ENCODE assay signal across 1 cellular context in genomic region chr1:179156708-179157107, GRCh38.
TF ChIP-seq lines count a peak whose summit lies in the region.

No MANE protein-coding gene starts in this region.

TF ChIP-seq in HEK293, 187 proteins besides CTCF, POLR2A, EP300 and RAD21 (continued from another document):
- TF ChIP-seq, protein P1, sequence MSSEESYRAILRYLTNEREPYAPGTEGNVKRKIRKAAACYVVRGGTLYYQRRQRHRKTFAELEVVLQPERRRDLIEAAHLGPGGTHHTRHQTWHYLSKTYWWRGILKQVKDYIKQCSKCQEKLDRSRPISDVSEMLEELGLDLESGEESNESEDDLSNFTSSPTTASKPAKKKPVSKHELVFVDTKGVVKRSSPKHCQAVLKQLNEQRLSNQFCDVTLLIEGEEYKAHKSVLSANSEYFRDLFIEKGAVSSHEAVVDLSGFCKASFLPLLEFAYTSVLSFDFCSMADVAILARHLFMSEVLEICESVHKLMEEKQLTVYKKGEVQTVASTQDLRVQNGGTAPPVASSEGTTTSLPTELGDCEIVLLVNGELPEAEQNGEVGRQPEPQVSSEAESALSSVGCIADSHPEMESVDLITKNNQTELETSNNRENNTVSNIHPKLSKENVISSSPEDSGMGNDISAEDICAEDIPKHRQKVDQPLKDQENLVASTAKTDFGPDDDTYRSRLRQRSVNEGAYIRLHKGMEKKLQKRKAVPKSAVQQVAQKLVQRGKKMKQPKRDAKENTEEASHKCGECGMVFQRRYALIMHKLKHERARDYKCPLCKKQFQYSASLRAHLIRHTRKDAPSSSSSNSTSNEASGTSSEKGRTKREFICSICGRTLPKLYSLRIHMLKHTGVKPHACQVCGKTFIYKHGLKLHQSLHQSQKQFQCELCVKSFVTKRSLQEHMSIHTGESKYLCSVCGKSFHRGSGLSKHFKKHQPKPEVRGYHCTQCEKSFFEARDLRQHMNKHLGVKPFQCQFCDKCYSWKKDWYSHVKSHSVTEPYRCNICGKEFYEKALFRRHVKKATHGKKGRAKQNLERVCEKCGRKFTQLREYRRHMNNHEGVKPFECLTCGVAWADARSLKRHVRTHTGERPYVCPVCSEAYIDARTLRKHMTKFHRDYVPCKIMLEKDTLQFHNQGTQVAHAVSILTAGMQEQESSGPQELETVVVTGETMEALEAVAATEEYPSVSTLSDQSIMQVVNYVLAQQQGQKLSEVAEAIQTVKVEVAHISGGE (tag by site-specific recombination; conservative IDR thresholded peaks at IDR 0.05; ENCODE audit: low read depth): peak; percentile 67
- TF ChIP-seq, protein P2, sequence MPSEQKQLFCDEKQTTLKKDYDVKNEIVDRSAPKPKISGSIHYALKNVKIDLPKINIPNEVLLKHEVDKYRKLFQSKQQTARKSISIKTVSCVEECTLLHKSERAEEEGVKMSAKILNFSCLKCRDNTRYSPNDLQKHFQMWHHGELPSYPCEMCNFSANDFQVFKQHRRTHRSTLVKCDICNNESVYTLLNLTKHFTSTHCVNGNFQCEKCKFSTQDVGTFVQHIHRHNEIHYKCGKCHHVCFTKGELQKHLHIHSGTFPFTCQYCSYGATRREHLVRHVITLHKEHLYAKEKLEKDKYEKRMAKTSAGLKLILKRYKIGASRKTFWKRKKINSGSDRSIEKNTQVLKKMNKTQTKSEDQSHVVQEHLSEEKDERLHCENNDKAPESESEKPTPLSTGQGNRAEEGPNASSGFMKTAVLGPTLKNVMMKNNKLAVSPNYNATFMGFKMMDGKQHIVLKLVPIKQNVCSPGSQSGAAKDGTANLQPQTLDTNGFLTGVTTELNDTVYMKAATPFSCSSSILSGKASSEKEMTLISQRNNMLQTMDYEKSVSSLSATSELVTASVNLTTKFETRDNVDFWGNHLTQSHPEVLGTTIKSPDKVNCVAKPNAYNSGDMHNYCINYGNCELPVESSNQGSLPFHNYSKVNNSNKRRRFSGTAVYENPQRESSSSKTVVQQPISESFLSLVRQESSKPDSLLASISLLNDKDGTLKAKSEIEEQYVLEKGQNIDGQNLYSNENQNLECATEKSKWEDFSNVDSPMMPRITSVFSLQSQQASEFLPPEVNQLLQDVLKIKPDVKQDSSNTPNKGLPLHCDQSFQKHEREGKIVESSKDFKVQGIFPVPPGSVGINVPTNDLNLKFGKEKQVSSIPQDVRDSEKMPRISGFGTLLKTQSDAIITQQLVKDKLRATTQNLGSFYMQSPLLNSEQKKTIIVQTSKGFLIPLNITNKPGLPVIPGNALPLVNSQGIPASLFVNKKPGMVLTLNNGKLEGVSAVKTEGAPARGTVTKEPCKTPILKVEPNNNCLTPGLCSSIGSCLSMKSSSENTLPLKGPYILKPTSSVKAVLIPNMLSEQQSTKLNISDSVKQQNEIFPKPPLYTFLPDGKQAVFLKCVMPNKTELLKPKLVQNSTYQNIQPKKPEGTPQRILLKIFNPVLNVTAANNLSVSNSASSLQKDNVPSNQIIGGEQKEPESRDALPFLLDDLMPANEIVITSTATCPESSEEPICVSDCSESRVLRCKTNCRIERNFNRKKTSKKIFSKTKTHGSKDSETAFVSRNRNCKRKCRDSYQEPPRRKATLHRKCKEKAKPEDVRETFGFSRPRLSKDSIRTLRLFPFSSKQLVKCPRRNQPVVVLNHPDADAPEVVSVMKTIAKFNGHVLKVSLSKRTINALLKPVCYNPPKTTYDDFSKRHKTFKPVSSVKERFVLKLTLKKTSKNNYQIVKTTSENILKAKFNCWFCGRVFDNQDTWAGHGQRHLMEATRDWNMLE (tag by site-specific recombination; conservative IDR thresholded peaks at IDR 0.05; ENCODE audit: low read depth): peak; percentile 83
- TF ChIP-seq ZNF76 (tag by site-specific recombination; IDR thresholded peaks at IDR 0.05; ENCODE audit: borderline replicate concordance, low read depth) (no peak), ZNF202 (tag by site-specific recombination; IDR thresholded peaks at IDR 0.05; ENCODE audit: borderline replicate concordance) (0 out of 2 replicates have a peak, but pooled peaks have one; percentile 50), ZFP69B (tag by site-specific recombination; IDR thresholded peaks at IDR 0.05) (no peak), ZNF658 (tag by site-specific recombination; IDR thresholded peaks at IDR 0.05) (no peak), ZNF292 (tag by site-specific recombination; IDR thresholded peaks at IDR 0.05; ENCODE audit: borderline replicate concordance, low read depth) (peak; percentile 17; the same call in 1 of the 2 replicates), ZBTB49 (tag by site-specific recombination; IDR thresholded peaks at IDR 0.05; ENCODE audit: low read depth) (no peak), ZNF560 (tag by site-specific recombination; IDR thresholded peaks at IDR 0.05; ENCODE audit: borderline replicate concordance) (peak; percentile 46; the same call in 1 of the 2 replicates), ZNF510 (tag by site-specific recombination; IDR thresholded peaks at IDR 0.05; ENCODE audit: insufficient replicate concordance) (peak; percentile 63), ZNF266 (tag by site-specific recombination; IDR thresholded peaks at IDR 0.05; ENCODE audit: low read depth) (peak; percentile 61; the same call in 1 of the 2 replicates), ZNF843 (tag by site-specific recombination; IDR thresholded peaks at IDR 0.05) (no peak), ZNF555 (tag by site-specific recombination; conservative IDR thresholded peaks at IDR 0.05) (peak; percentile 58), ZNF426 (tag by site-specific recombination; IDR thresholded peaks at IDR 0.05) (peak; percentile 81), WT1 (tag by site-specific recombination; IDR thresholded peaks at IDR 0.05) (no peak), ZNF26 (tag by site-specific recombination; IDR thresholded peaks at IDR 0.05) (no peak), ZBTB10 (tag by site-specific recombination; IDR thresholded peaks at IDR 0.05) (no peak), HOXC10 (CRISPR knock-in tag; IDR thresholded peaks at IDR 0.05) (no peak), ZNF558 (tag by site-specific recombination; IDR thresholded peaks at IDR 0.05) (peak; percentile 69), OVOL3 (tag by site-specific recombination; IDR thresholded peaks at IDR 0.05) (peak; percentile 41; the same call in 1 of the 2 replicates), ZNF239 (tag by site-specific recombination; IDR thresholded peaks at IDR 0.05) (no peak), ZNF394 (tag by site-specific recombination; IDR thresholded peaks at IDR 0.05; ENCODE audit: borderline replicate concordance) (peak; percentile 88), ZNF623 (tag by site-specific recombination; IDR thresholded peaks at IDR 0.05) (peak; percentile 58), ELK4 (IDR thresholded peaks at IDR 0.05; ENCODE audit: borderline replicate concordance, low read depth, low read length) (no peak), ZBTB8A (tag by site-specific recombination; IDR thresholded peaks at IDR 0.05) (peak; percentile 70)
- TF ChIP-seq, protein P3, sequence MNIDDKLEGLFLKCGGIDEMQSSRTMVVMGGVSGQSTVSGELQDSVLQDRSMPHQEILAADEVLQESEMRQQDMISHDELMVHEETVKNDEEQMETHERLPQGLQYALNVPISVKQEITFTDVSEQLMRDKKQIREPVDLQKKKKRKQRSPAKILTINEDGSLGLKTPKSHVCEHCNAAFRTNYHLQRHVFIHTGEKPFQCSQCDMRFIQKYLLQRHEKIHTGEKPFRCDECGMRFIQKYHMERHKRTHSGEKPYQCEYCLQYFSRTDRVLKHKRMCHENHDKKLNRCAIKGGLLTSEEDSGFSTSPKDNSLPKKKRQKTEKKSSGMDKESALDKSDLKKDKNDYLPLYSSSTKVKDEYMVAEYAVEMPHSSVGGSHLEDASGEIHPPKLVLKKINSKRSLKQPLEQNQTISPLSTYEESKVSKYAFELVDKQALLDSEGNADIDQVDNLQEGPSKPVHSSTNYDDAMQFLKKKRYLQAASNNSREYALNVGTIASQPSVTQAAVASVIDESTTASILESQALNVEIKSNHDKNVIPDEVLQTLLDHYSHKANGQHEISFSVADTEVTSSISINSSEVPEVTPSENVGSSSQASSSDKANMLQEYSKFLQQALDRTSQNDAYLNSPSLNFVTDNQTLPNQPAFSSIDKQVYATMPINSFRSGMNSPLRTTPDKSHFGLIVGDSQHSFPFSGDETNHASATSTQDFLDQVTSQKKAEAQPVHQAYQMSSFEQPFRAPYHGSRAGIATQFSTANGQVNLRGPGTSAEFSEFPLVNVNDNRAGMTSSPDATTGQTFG (tag by site-specific recombination; IDR thresholded peaks at IDR 0.05; ENCODE audit: borderline replicate concordance): no peak
- TF ChIP-seq, protein P4, sequence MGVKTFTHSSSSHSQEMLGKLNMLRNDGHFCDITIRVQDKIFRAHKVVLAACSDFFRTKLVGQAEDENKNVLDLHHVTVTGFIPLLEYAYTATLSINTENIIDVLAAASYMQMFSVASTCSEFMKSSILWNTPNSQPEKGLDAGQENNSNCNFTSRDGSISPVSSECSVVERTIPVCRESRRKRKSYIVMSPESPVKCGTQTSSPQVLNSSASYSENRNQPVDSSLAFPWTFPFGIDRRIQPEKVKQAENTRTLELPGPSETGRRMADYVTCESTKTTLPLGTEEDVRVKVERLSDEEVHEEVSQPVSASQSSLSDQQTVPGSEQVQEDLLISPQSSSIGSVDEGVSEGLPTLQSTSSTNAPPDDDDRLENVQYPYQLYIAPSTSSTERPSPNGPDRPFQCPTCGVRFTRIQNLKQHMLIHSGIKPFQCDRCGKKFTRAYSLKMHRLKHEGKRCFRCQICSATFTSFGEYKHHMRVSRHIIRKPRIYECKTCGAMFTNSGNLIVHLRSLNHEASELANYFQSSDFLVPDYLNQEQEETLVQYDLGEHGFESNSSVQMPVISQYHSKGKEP (tag by site-specific recombination; IDR thresholded peaks at IDR 0.05): no peak
TF ChIP-seq in HEK293: peak in this region for 18.
